10 cellular contexts compared by ENCODE assay signal in genomic region chr22:26573026-26573662, GRCh38. TPM values are rescaled to one million over a fixed set of nuclear protein-coding genes. Genes with fewer than 3 reads are reported as not detected.
DNase-seq lines count a peak whose midpoint lies in the region; ATAC-seq, FAIRE-seq and TF ChIP-seq lines count a peak whose summit lies in the region.
"Had no signal": no experiment of that assay in that cellular context is flagged by ENCODE, and none has a peak within 500 bp of the region (broad histone marks: within the 10 kb centered on the region; RNA-seq: fewer than 3 reads in every experiment).

No MANE protein-coding gene starts in this region.

- no peak overlapping the region for H3K4me3 ChIP-seq in astrocyte (ENCODE audit: insufficient read depth, low read depth, low read length)
- H3K4me3 ChIP-seq in transverse colon, result no peak overlapping the region
- H3K4me3 ChIP-seq: A549 had no signal

- no peak overlapping the region for H3K4me2 ChIP-seq in astrocyte (ENCODE audit: low read length)
- H3K4me2 ChIP-seq: A549 had no signal

- no peaks in the 10 kb centered on the region for H3K27me3 Mint-ChIP-seq in activated CD4-positive, alpha-beta T cell treated with anti-CD3 and anti-CD28 coated beads, Interleukin-2, amount 10 ng/mL, durations not matched to agents 24 days and 14 days
- H3K27me3 Mint-ChIP-seq in astrocyte (ENCODE audit: low read depth, unreplicated experiment), result no peaks in the 10 kb centered on the region

- in situ Hi-C loops in transverse colon (cut with MboI; ENCODE audit: low pct_ligation_motif_present in 1 of 4, low pct_unique_long_range_greater_than_20kb in 1 of 4, low sequenced_read_pairs in 3 of 4), result no loop called here

- H3K36me3 ChIP-seq in astrocyte (ENCODE audit: insufficient read depth, low read length) (no peaks in the 10 kb centered on the region), transverse colon (no peaks in the 10 kb centered on the region)

- peak overlapping the region; percentile 26 for H3K4me3 Mint-ChIP-seq in activated CD4-positive, alpha-beta T cell treated with anti-CD3 and anti-CD28 coated beads, Interleukin-2, amount 10 ng/mL, durations not matched to agents 24 days and 14 days
- H3K4me3 Mint-ChIP-seq in astrocyte (ENCODE audit: unreplicated experiment), result no peak overlapping the region

- peak overlapping the region; percentile 17 for H3K27ac Mint-ChIP-seq in activated CD4-positive, alpha-beta T cell treated with anti-CD3 and anti-CD28 coated beads, Interleukin-2, amount 10 ng/mL, durations not matched to agents 24 days and 14 days
- peak overlapping the region; percentile 54 for H3K27ac Mint-ChIP-seq in astrocyte (ENCODE audit: unreplicated experiment)

- H3K27me3 ChIP-seq in astrocyte (ENCODE audit: insufficient read depth, low read length) (no peaks in the 10 kb centered on the region), transverse colon (no peaks in the 10 kb centered on the region)

- H3K27ac ChIP-seq in astrocyte (ENCODE audit: low read depth, low read length) (no peak overlapping the region), transverse colon (peak overlapping the region in 2 of 4 donors; percentile 5 to 40)
- H3K27ac ChIP-seq: A549 had no signal

- TF ChIP-seq POLR2A in transverse colon (IDR thresholded peaks at IDR 0.05), result no peak

- no peak for DNase-seq in activated CD4-positive, alpha-beta T cell treated with anti-CD3 and anti-CD28 coated beads, Interleukin-2, amount 10 ng/mL, durations not matched to agents 24 days and 14 days
- DNase-seq in activated CD4-positive, alpha-beta T cell treated with anti-CD3 and anti-CD28 coated beads for 4 hours, result no peak
- DNase-seq in astrocyte (ENCODE audit: low read depth) (no peak), left lobe of liver (ENCODE audit: low spot score) (no peak), transverse colon (peak; percentile 17), NCI-H774 (lab: John Stamatoyannopoulos, UW) (no peak), NCI-H1694 treated with DMSO at 0.1 percent for 48 hours (lab: John Stamatoyannopoulos, UW) (no peak)
- DNase-seq: activated effector memory CD4-positive, alpha-beta T cell treated with Interleukin-2 at 50 U/mL for 16 hours had no signal

- peaks cover 27% of the 10 kb centered on the region for H3K36me3 Mint-ChIP-seq in activated CD4-positive, alpha-beta T cell treated with anti-CD3 and anti-CD28 coated beads, Interleukin-2, amount 10 ng/mL, durations not matched to agents 24 days and 14 days (ENCODE audit: low read depth)
- peaks cover 7% of the 10 kb centered on the region for H3K36me3 Mint-ChIP-seq in astrocyte (ENCODE audit: low read depth, unreplicated experiment)

- H3K9me3 ChIP-seq in astrocyte (ENCODE audit: insufficient read depth, low read depth, low read length) (no peaks in the 10 kb centered on the region), transverse colon (no peaks in the 10 kb centered on the region)
- H3K9me3 ChIP-seq: A549 had no signal

- TF ChIP-seq CTCF in astrocyte (IDR thresholded peaks at IDR 0.05; ENCODE audit: insufficient read depth, low read depth, low read length) (no peak), transverse colon (IDR thresholded peaks at IDR 0.05) (no peak)

- 71 to 81% methylated on average over 1 to 10 of the region's 10 CpGs for WGBS in transverse colon (ENCODE audit: low coverage in 1 of 2), 2 donors

- H3K4me1 ChIP-seq in astrocyte (ENCODE audit: insufficient read depth, low read length) (peaks cover 4% of the 10 kb centered on the region), transverse colon (peaks cover 0 to 13% (median 0%) of the 10 kb centered on the region in 4 donors)
- H3K4me1 ChIP-seq: A549 had no signal

- peaks cover 75% of the 10 kb centered on the region for H4K20me1 ChIP-seq in astrocyte (ENCODE audit: insufficient read depth, low read length)

- no peaks in the 10 kb centered on the region for H3K9me3 Mint-ChIP-seq in activated CD4-positive, alpha-beta T cell treated with anti-CD3 and anti-CD28 coated beads, Interleukin-2, amount 10 ng/mL, durations not matched to agents 24 days and 14 days
- no peaks in the 10 kb centered on the region for H3K9me3 Mint-ChIP-seq in astrocyte (ENCODE audit: unreplicated experiment)

- intact Hi-C loops in activated CD4-positive, alpha-beta T cell treated with anti-CD3 and anti-CD28 coated beads, Interleukin-2, amount 10 ng/mL, durations not matched to agents 24 days and 14 days (cut with micrococcal nuclease), result no loop called here
- intact Hi-C loops in transverse colon (cut with DNase I; ENCODE audit: low total_unique reads), result no loop called here

- TF ChIP-seq EP300 in transverse colon (IDR thresholded peaks at IDR 0.05; ENCODE audit: low read depth), result no peak

- H3K9ac ChIP-seq in astrocyte (ENCODE audit: low read length), result no peak overlapping the region

- H2AFZ ChIP-seq in astrocyte (ENCODE audit: low read depth, low read length), result no peak overlapping the region

- H3K79me2 ChIP-seq in astrocyte (ENCODE audit: insufficient read depth, low read length), result peaks cover 78% of the 10 kb centered on the region

- ATAC-seq in left lobe of liver (peak; percentile 58), GM18867 (IDR thresholded peaks at IDR 0.05; ENCODE audit: unreplicated experiment) (no peak)
- ATAC-seq: A549 had no signal

- H3K4me1 Mint-ChIP-seq in activated CD4-positive, alpha-beta T cell treated with anti-CD3 and anti-CD28 coated beads, Interleukin-2, amount 10 ng/mL, durations not matched to agents 24 days and 14 days, result peaks cover 49% of the 10 kb centered on the region
- peaks cover 20% of the 10 kb centered on the region for H3K4me1 Mint-ChIP-seq in astrocyte (ENCODE audit: low read depth, unreplicated experiment)

- FAIRE-seq in astrocyte (lab: Jason Lieb, UNC), result no peak
- FAIRE-seq: A549 had no signal

RNA-seq across cellular contexts. Expression of gene TPST2, which starts 16.8 kb away (rescaled TPM):
- 30.0 and 33.5 TPM in 2 replicates for total RNA-seq in activated CD4-positive, alpha-beta T cell treated with anti-CD3 and anti-CD28 coated beads, Interleukin-2, amount 10 ng/mL, durations not matched to agents 24 days and 14 days
- total RNA-seq in astrocyte, result 55.7 and 72.5 TPM in 2 replicates
- 71.9 TPM for total RNA-seq in left lobe of liver
- total RNA-seq in transverse colon, result 10 to 100 TPM; 14.3 to 35.6 (median 26.8) TPM

RNA-seq across cellular contexts. Expression of gene CRYBB1, which starts 44.7 kb away (rescaled TPM):
- total RNA-seq in activated CD4-positive, alpha-beta T cell treated with anti-CD3 and anti-CD28 coated beads, Interleukin-2, amount 10 ng/mL, durations not matched to agents 24 days and 14 days, result not detected in 2 replicates
- total RNA-seq in astrocyte (not detected in 2 replicates), left lobe of liver (not detected), transverse colon (1 to 10 TPM in 2 of 4 donors, not detected in 2; 1.1 to 6.4 TPM)

RNA-seq across cellular contexts. Expression of gene CRYBA4, which starts 48.6 kb away (rescaled TPM):
- total RNA-seq in activated CD4-positive, alpha-beta T cell treated with anti-CD3 and anti-CD28 coated beads, Interleukin-2, amount 10 ng/mL, durations not matched to agents 24 days and 14 days, result not detected in 2 replicates
- total RNA-seq in astrocyte, result 1.1 and 2.0 TPM in 2 replicates
- total RNA-seq in left lobe of liver, result not detected
- total RNA-seq in transverse colon, result not detected
